Comparison of ENCODE assay signal across 6 cellular contexts in genomic region chr15:55094152-55094551, GRCh38.
"Had no signal": no experiment of that assay in that cellular context is flagged by ENCODE, and none has a peak within 500 bp of the region (broad histone marks: within the 10 kb centered on the region; RNA-seq: fewer than 3 reads in every experiment).

No MANE protein-coding gene starts in this region.

- DNase-seq: H7, HFFc6, KBM-7 had no signal

- ATAC-seq: GM23338, HCT116, HepG2 had no signal
